ENCODE assay signal across 9 cellular contexts in the genomic region with DNA sequence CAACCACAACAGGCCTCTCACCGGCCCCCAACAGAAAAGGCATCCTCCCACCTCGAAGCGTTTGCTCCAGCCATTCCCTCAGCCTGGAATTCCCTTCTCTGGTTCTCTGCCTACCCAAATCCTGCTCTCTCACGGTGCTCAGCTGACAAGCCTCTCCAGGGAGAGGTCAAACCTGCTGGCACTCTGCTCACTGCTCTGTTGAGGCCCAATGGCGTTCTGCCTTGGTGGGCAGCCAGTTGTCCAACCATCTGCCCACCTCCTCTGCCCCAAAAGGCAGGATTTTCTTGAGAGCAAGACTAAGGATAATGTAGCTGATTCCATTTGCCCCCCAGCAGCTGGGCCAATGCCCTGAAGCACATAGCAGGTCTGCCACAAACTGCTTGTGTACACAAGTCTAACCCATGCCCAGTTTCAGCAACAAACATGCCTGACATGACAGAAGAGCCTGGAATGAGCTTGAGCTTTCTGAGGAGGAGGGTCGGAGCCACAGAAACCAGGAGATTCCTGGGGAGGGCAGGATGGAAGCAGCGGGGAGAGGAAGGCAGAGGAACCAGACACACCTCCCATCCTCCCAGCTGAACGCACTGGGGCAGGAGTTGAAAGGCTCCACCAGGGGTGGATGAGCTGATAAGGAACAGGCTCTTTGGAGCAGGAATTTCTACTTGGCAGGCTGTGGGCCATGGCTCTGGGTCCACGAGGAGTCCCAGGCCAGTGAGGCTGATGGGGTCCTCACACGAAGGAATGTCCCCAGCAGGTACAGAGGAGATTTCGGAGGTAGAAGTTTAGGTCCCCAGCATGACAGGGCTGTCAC. TPM values are rescaled to one million over a fixed set of nuclear protein-coding genes. Genes with fewer than 3 reads are reported as not detected.
DNase-seq lines count a peak whose midpoint lies in the region; ATAC-seq, FAIRE-seq and TF ChIP-seq lines count a peak whose summit lies in the region.
"Had no signal": no experiment of that assay in that cellular context is flagged by ENCODE, and none has a peak within 500 bp of the region (broad histone marks: within the 10 kb centered on the region; RNA-seq: fewer than 3 reads in every experiment).

No MANE protein-coding gene starts in this region.

- no peak for FAIRE-seq in HepG2 (lab: Jason Lieb, UNC)

- intact Hi-C loops in activated T-helper 1 cell treated with anti-CD3 and anti-CD28 coated beads, Interleukin-12 subunit alpha, Interleukin-12 subunit beta, Interleukin-2, Interleukin-4 antibody, amounts not matched to agents 30 ng/mL and 10 ng/mL and 1 ng/mL, durations not matched to agents 14 hours and 24 hours and 36 hours (cut with micrococcal nuclease) = no loop called here
- intact Hi-C loops in HepG2 (cut with micrococcal nuclease; ENCODE audit: unreplicated experiment) = no loop called here

- H3F3A ChIP-seq in smooth muscle cell (ENCODE audit: low read depth) = no peaks in the 10 kb centered on the region

- no peaks in the 10 kb centered on the region for H3K27me3 Mint-ChIP-seq in activated T-cell treated with anti-CD3 and anti-CD28 coated beads, Interleukin-2, amount 50 U/mL, for 24 hours
- H3K27me3 Mint-ChIP-seq in activated T-helper 1 cell treated with anti-CD3 and anti-CD28 coated beads, Interleukin-12 subunit alpha, Interleukin-12 subunit beta, Interleukin-2, Interleukin-4 antibody, amounts not matched to agents 30 ng/mL and 10 ng/mL and 1 ng/mL, durations not matched to agents 14 hours and 24 hours and 36 hours (ENCODE audit: insufficient read depth) = no peaks in the 10 kb centered on the region

- no peak for DNase-seq in activated T-cell treated with anti-CD3 and anti-CD28 coated beads, Interleukin-2, amount 50 U/mL, for 24 hours
- DNase-seq in activated T-cell treated with anti-CD3 and anti-CD28 coated beads for 4 hours = no peak
- DNase-seq in activated T-helper 1 cell treated with anti-CD3 and anti-CD28 coated beads, Interleukin-12 subunit alpha, Interleukin-12 subunit beta, Interleukin-2, Interleukin-4 antibody, amounts not matched to agents 30 ng/mL and 10 ng/mL and 1 ng/mL, durations not matched to agents 14 hours and 24 hours and 36 hours (ENCODE audit: low spot score) = no peak
- DNase-seq in HepG2 (ENCODE audit: low spot score) = no peak
- no peak for DNase-seq in smooth muscle cell (lab: John Stamatoyannopoulos, UW; ENCODE audit: unreplicated experiment)
- DNase-seq in activated CD4-positive, alpha-beta T cell treated with anti-CD3 and anti-CD28 coated beads for 48 hours = no peak
- DNase-seq: SW 1271 had no signal

- H3K36me3 Mint-ChIP-seq in activated T-cell treated with anti-CD3 and anti-CD28 coated beads, Interleukin-2, amount 50 U/mL, for 24 hours (ENCODE audit: low read depth) = peaks cover 50% of the 10 kb centered on the region
- H3K36me3 Mint-ChIP-seq in activated T-helper 1 cell treated with anti-CD3 and anti-CD28 coated beads, Interleukin-12 subunit alpha, Interleukin-12 subunit beta, Interleukin-2, Interleukin-4 antibody, amounts not matched to agents 30 ng/mL and 10 ng/mL and 1 ng/mL, durations not matched to agents 14 hours and 24 hours and 36 hours (ENCODE audit: low read depth) = peaks cover 14% of the 10 kb centered on the region

- H3K9me3 Mint-ChIP-seq in activated T-cell treated with anti-CD3 and anti-CD28 coated beads, Interleukin-2, amount 50 U/mL, for 24 hours = no peaks in the 10 kb centered on the region
- H3K9me3 Mint-ChIP-seq in activated T-helper 1 cell treated with anti-CD3 and anti-CD28 coated beads, Interleukin-12 subunit alpha, Interleukin-12 subunit beta, Interleukin-2, Interleukin-4 antibody, amounts not matched to agents 30 ng/mL and 10 ng/mL and 1 ng/mL, durations not matched to agents 14 hours and 24 hours and 36 hours = no peaks in the 10 kb centered on the region

- H3K79me2 ChIP-seq in HepG2 (ENCODE audit: insufficient read depth, low read length) (no peaks in the 10 kb centered on the region), smooth muscle cell (ENCODE audit: low read depth) (no peaks in the 10 kb centered on the region)

- H3K27me3 ChIP-seq in HepG2 (ENCODE audit: control insufficient read depth in 1 of 2, insufficient read depth in 2 of 2, low read length in 2 of 2) = no peaks in the 10 kb centered on the region
- H3K27me3 ChIP-seq in thymus (ENCODE audit: control insufficient read depth, insufficient read depth) = no peaks in the 10 kb centered on the region
- H3K27me3 ChIP-seq in smooth muscle cell (ENCODE audit: low read depth) = no peaks in the 10 kb centered on the region

- peak overlapping the region; percentile 99 for H3K27ac Mint-ChIP-seq in activated T-cell treated with anti-CD3 and anti-CD28 coated beads, Interleukin-2, amount 50 U/mL, for 24 hours
- H3K27ac Mint-ChIP-seq in activated T-helper 1 cell treated with anti-CD3 and anti-CD28 coated beads, Interleukin-12 subunit alpha, Interleukin-12 subunit beta, Interleukin-2, Interleukin-4 antibody, amounts not matched to agents 30 ng/mL and 10 ng/mL and 1 ng/mL, durations not matched to agents 14 hours and 24 hours and 36 hours = peak overlapping the region; percentile 97

- peak overlapping the region; percentile 99 for H3K4me3 Mint-ChIP-seq in activated T-cell treated with anti-CD3 and anti-CD28 coated beads, Interleukin-2, amount 50 U/mL, for 24 hours
- peak overlapping the region; percentile 98 for H3K4me3 Mint-ChIP-seq in activated T-helper 1 cell treated with anti-CD3 and anti-CD28 coated beads, Interleukin-12 subunit alpha, Interleukin-12 subunit beta, Interleukin-2, Interleukin-4 antibody, amounts not matched to agents 30 ng/mL and 10 ng/mL and 1 ng/mL, durations not matched to agents 14 hours and 24 hours and 36 hours

- TF ChIP-seq CTCF in HepG2 (CRISPR knock-in tag; IDR thresholded peaks at IDR 0.05) (no peak), smooth muscle cell (IDR thresholded peaks at IDR 0.05; ENCODE audit: borderline replicate concordance, insufficient read depth, poor library complexity, severe bottlenecking) (no peak)

- no TSS peak for BruUV-seq in HepG2 (replicated peaks; lab: Mats Ljungman, UMichigan)

- WGBS in HepG2 (ENCODE audit: low lambda C conversion rate) = 78% methylated on average over 11 of the region's 11 CpGs
- 37% methylated on average over 11 of the region's 11 CpGs for WGBS in thymus
- WGBS in smooth muscle cell (ENCODE audit: low lambda C conversion rate) = 67% methylated on average over 11 of the region's 11 CpGs

- no peaks in the 10 kb centered on the region for H4K20me1 ChIP-seq in HepG2 (ENCODE audit: insufficient read depth, low read length)
- H4K20me1 ChIP-seq in smooth muscle cell (ENCODE audit: low read depth) = peaks cover 4% of the 10 kb centered on the region

- H3K36me3 ChIP-seq in HepG2 (replicated peaks in 1 of 2; ENCODE audit: control insufficient read depth in 1 of 2, insufficient read depth in 2 of 2, low read length in 2 of 2) (peaks cover 10 to 14% of the 10 kb centered on the region in 2 experiments), thymus (ENCODE audit: control insufficient read depth, insufficient read depth) (peaks cover 24% of the 10 kb centered on the region), smooth muscle cell (ENCODE audit: low read depth) (no peaks in the 10 kb centered on the region)

- no peak for ATAC-seq in HepG2
- no peak for ATAC-seq in HG03460 (IDR thresholded peaks at IDR 0.05; ENCODE audit: unreplicated experiment)

- CTCF ChIA-PET in HepG2 (lab: Yijun Ruan, JAX; ENCODE audit: low intra/inter-chr PET ratio, low total read pairs) = no interaction called here

- H3K4me3 ChIP-seq in HepG2 (replicated peaks in 1 of 3; ENCODE audit: insufficient read depth in 1 of 3, low read depth in 2 of 3, low read length in 3 of 3) (no peak overlapping the region), thymus (ENCODE audit: low read length) (peak overlapping the region; percentile 72), smooth muscle cell (no peak overlapping the region)

- H3K4me2 ChIP-seq in HepG2 (ENCODE audit: low read depth, low read length) = no peak overlapping the region
- H3K4me2 ChIP-seq in smooth muscle cell = no peak overlapping the region

- H3K27ac ChIP-seq in HepG2 (ENCODE audit: extremely low read length, insufficient read depth, low read length) (no peak overlapping the region), thymus (ENCODE audit: low read depth) (peak overlapping the region; percentile 97), smooth muscle cell (ENCODE audit: low read depth) (no peak overlapping the region)

- H3K9me3 ChIP-seq in HepG2 (ENCODE audit: low read length) (no peaks in the 10 kb centered on the region), thymus (ENCODE audit: control insufficient read depth) (peaks cover 2% of the 10 kb centered on the region), smooth muscle cell (replicated peaks; ENCODE audit: low read depth) (no peaks in the 10 kb centered on the region)

- H3K4me1 ChIP-seq in HepG2 (ENCODE audit: insufficient read depth, low read length) = peaks cover 66% of the 10 kb centered on the region
- peaks cover 36% of the 10 kb centered on the region for H3K4me1 ChIP-seq in thymus (ENCODE audit: control insufficient read depth, insufficient read depth, low read length)
- peaks cover 6% of the 10 kb centered on the region for H3K4me1 ChIP-seq in smooth muscle cell (ENCODE audit: low read depth)

- H3K9ac ChIP-seq in HepG2 (ENCODE audit: insufficient read depth, low read depth, low read length) = no peak overlapping the region
- H3K9ac ChIP-seq in smooth muscle cell (ENCODE audit: low read depth) = no peak overlapping the region

- TF ChIP-seq EP300 in HepG2 (IDR thresholded peaks at IDR 0.05; ENCODE audit: low read depth in 2 of 2, low read length in 2 of 2) (no peak), HepG2 (CRISPR knock-in tag; IDR thresholded peaks at IDR 0.05; ENCODE audit: borderline replicate concordance) (no peak)

- in situ Hi-C loops in HepG2 (cut with HindIII; ENCODE audit: extremely low pct_ligation_motif_present, low pct_unique_long_range_greater_than_20kb) = no loop called here

- POLR2A ChIA-PET in HepG2 (lab: Yijun Ruan, JAX) = interaction anchor here (1.0 to 4.0 kb wide), 3 partner anchors 13 to 258 kb away, joined by 3 to 79 read pairs (median 6); no protein-coding TSS in a partner anchor

- TF ChIP-seq POLR2A in HepG2 (IDR thresholded peaks at IDR 0.05; ENCODE audit: insufficient read depth in 1 of 2, low read depth in 2 of 2, low read length in 2 of 2) = no peak

- no peak overlapping the region for H2AFZ ChIP-seq in HepG2 (ENCODE audit: low read length)
- H2AFZ ChIP-seq in smooth muscle cell (ENCODE audit: low read depth) = no peak overlapping the region

- peaks cover 47% of the 10 kb centered on the region for H3K4me1 Mint-ChIP-seq in activated T-cell treated with anti-CD3 and anti-CD28 coated beads, Interleukin-2, amount 50 U/mL, for 24 hours (ENCODE audit: low read depth)
- peaks cover 42% of the 10 kb centered on the region for H3K4me1 Mint-ChIP-seq in activated T-helper 1 cell treated with anti-CD3 and anti-CD28 coated beads, Interleukin-12 subunit alpha, Interleukin-12 subunit beta, Interleukin-2, Interleukin-4 antibody, amounts not matched to agents 30 ng/mL and 10 ng/mL and 1 ng/mL, durations not matched to agents 14 hours and 24 hours and 36 hours (ENCODE audit: low read depth)

- no peak for TF ChIP-seq RAD21 in HepG2 (CRISPR knock-in tag; IDR thresholded peaks at IDR 0.05)

RNA-seq across cellular contexts. Expression of a gene that starts 23.9 kb away (rescaled TPM):
- total RNA-seq in activated T-helper 1 cell treated with anti-CD3 and anti-CD28 coated beads, Interleukin-12 subunit alpha, Interleukin-12 subunit beta, Interleukin-2, Interleukin-4 antibody, amounts not matched to agents 30 ng/mL and 10 ng/mL and 1 ng/mL, durations not matched to agents 14 hours and 24 hours and 36 hours = 47.9 and 59.1 TPM in 2 replicates
- total RNA-seq in HepG2 (2016; rRNA removed; fragmentation: Illumina TruSeq; extraction: Trizol) (7.8 and 18.9 TPM in 2 replicates), smooth muscle cell (3.0 and 3.6 TPM in 2 replicates)
- total RNA-seq in HepG2 (2016; cell fraction: cytosol; rRNA removed; fragmentation: Illumina TruSeq; extraction: Trizol; ENCODE audit: low read depth) = 4.4 and 4.5 TPM in 2 replicates
- total RNA-seq in HepG2 (2016; cell fraction: insoluble cytoplasmic fraction; rRNA removed; fragmentation: Illumina TruSeq; extraction: Trizol) = 6.7 and 19.6 TPM in 2 replicates
- total RNA-seq in HepG2 (2016; cell fraction: membrane; rRNA removed; fragmentation: Illumina TruSeq; extraction: Trizol) = 5.4 and 5.6 TPM in 2 replicates
- total RNA-seq in HepG2 (2016; cell fraction: nucleus; rRNA removed; fragmentation: Illumina TruSeq; extraction: Trizol) = 23.4 and 28.4 TPM in 2 replicates
- polyA plus RNA-seq in HepG2 (2011; rRNA removed) (15.5 and 20.0 TPM in 2 replicates), thymus (73.8 TPM), smooth muscle cell (3.7 and 9.0 TPM in 2 replicates)
- 5.4 and 8.7 TPM in 2 replicates for polyA plus RNA-seq in HepG2 (2011; cell fraction: cytosol; rRNA removed)
- 141 and 178 TPM in 2 replicates for polyA plus RNA-seq in HepG2 (2011; cell fraction: nucleus; rRNA removed)
- polyA plus RNA-seq in HepG2 (2012) = 6.9 and 8.4 TPM in 2 replicates
- polyA plus RNA-seq in HepG2 (2016; cell fraction: cytosol; fragmentation: Illumina TruSeq; extraction: Trizol; ENCODE audit: low read depth) = 1.1 and 1.5 TPM in 2 replicates
- 8.6 and 9.5 TPM in 2 replicates for polyA plus RNA-seq in HepG2 (2016; cell fraction: insoluble cytoplasmic fraction; fragmentation: Illumina TruSeq; extraction: Trizol; ENCODE audit: low read depth)
- polyA plus RNA-seq in HepG2 (2016; cell fraction: membrane; fragmentation: Illumina TruSeq; extraction: Trizol; ENCODE audit: low read depth) = 2.5 and 2.7 TPM in 2 replicates
- 67.3 and 73.4 TPM in 2 replicates for polyA plus RNA-seq in HepG2 (2016; cell fraction: nucleus; fragmentation: Illumina TruSeq; extraction: Trizol; ENCODE audit: insufficient read depth, low read depth)
- 17.3 and 32.8 TPM in 2 replicates for polyA minus RNA-seq in HepG2 (2011; rRNA and poly(A)+ RNA removed; ENCODE audit: low replicate concordance)
- polyA minus RNA-seq in HepG2 (2011; cell fraction: cytosol; rRNA and poly(A)+ RNA removed) = 4.6 and 4.8 TPM in 2 replicates
- polyA minus RNA-seq in HepG2 (2011; cell fraction: nucleus; rRNA and poly(A)+ RNA removed) = 26.1 and 28.0 TPM in 2 replicates
